In genomic region chr11:9757809-9758675, GRCh38 we compare ENCODE assay signal across 8 cellular contexts.
DNase-seq lines count a peak whose midpoint lies in the region; ATAC-seq, FAIRE-seq and TF ChIP-seq lines count a peak whose summit lies in the region.

No MANE protein-coding gene starts in this region.

- no peaks in the 10 kb centered on the region for H3K27me3 ChIP-seq in H1 (replicated peaks in 1 of 4; ENCODE audit: control insufficient read depth in 3 of 4, extremely low read depth in 1 of 4, insufficient read depth in 3 of 4, low read length in 3 of 4)

- no peak overlapping the region for H3K14ac ChIP-seq in H1 (ENCODE audit: insufficient read length)

- TF ChIP-seq RAD21 in H1 (IDR thresholded peaks at IDR 0.05 in 1 of 2, conservative IDR thresholded peaks at IDR 0.05 in 1 of 2; ENCODE audit: low read depth in 2 of 2, low read length in 2 of 2), result peak; percentile 76 to 91

- H4K20me1 ChIP-seq in H1 (replicated peaks in 1 of 2; ENCODE audit: control insufficient read depth in 1 of 2, insufficient read depth in 2 of 2, low read length in 2 of 2), result no peaks in the 10 kb centered on the region

- H2AFZ ChIP-seq in H1 (ENCODE audit: low read length), result peak overlapping the region; percentile 93; the same call in 1 of the 2 replicates

- whole genome bisulfite sequencing in H1 (ENCODE audit: extremely low coverage in 1 of 2, insufficient coverage in 1 of 2, insufficient read length in 1 of 2, insufficient replicate concordance in 2 of 2, low coverage in 1 of 2, low lambda C conversion rate in 2 of 2, missing lambda C conversion rate in 1 of 2), 2 experiments, result 17% methylated on average over 32 of the region's 73 CpGs; no CpG with 5 or more reads in 1 of the 2 experiments

- DNase-seq in CD1c-positive myeloid dendritic cell (ENCODE audit: extremely low spot score), result peak; percentile 95
- peak; percentile 24 for DNase-seq in NK-92 (lab: John Stamatoyannopoulos, UW; ENCODE audit: unreplicated experiment)
- DNase-seq in activated CD8-positive, alpha-beta memory T cell treated with anti-CD3 and anti-CD28 coated beads for 48 hours (ENCODE audit: low read depth in 2 of 3, low spot score in 2 of 3), result peak; percentile 82 to 91 (median 90)
- peak in 1 of 2 experiments; percentile 91 for DNase-seq in H1 (ENCODE audit: low read depth in 1 of 2, low spot score in 2 of 2)
- peak; percentile 96 for DNase-seq in mesenteric fat pad (ENCODE audit: low spot score)
- DNase-seq in stimulated activated CD8-positive, alpha-beta memory T cell treated with anti-CD3 and anti-CD28 coated beads, Interleukin-15, amount 100 ng/mL, for 4 hours (ENCODE audit: low read depth in 2 of 2), result peak; percentile 86 to 87

- H3K4me1 ChIP-seq in H1 (replicated peaks in 1 of 4; ENCODE audit: control insufficient read depth in 3 of 4, insufficient read depth in 4 of 4, low read length in 3 of 4), result peaks cover 0 to 20% (median 14%) of the 10 kb centered on the region in 4 experiments; a peak in 6 of 7 replicates

- H2AK5ac ChIP-seq in H1 (ENCODE audit: low read depth, low read length), result no peak overlapping the region

- peaks cover 5% of the 10 kb centered on the region for H3K23me2 ChIP-seq in H1 (ENCODE audit: low read depth, low read length)

- peak; percentile 84 to 93 (median 91) for TF ChIP-seq CTCF in H1 (IDR thresholded peaks at IDR 0.05; ENCODE audit: control extremely low read depth in 1 of 3, insufficient read depth in 1 of 3, low read depth in 1 of 3, low read length in 3 of 3)

- no peaks in the 10 kb centered on the region for H3K9me3 ChIP-seq in H1 (ENCODE audit: insufficient read depth in 2 of 2, low read depth in 1 of 2, low read length in 1 of 2)

- TF ChIP-seq EP300 in H1 (IDR thresholded peaks at IDR 0.05; ENCODE audit: borderline replicate concordance in 1 of 2, low read depth in 2 of 2, low read length in 2 of 2), result no peak

- peak overlapping the region; percentile 99 for H2BK15ac ChIP-seq in H1 (ENCODE audit: low read length)

- peak overlapping the region; percentile 94 for H4K8ac ChIP-seq in H1 (ENCODE audit: extremely low read depth, insufficient read depth, low read length)

- peak overlapping the region; percentile 23 to 59 (median 48) for H3K4me3 ChIP-seq in H1 (ENCODE audit: extremely low read depth in 1 of 4, insufficient read depth in 2 of 4, low read depth in 3 of 4, low read length in 4 of 4)

- H2BK20ac ChIP-seq in H1 (ENCODE audit: low read length), result no peak overlapping the region

- H3K23ac ChIP-seq in H1 (ENCODE audit: insufficient read length), result no peak overlapping the region

- peak overlapping the region in 2 of 4 experiments; percentile 52 to 56; a peak in 4 of 7 replicates for H3K9ac ChIP-seq in H1 (replicated peaks in 1 of 4; ENCODE audit: extremely low read depth in 1 of 4, low read depth in 3 of 4, low read length in 3 of 4)

- H3K79me2 ChIP-seq in H1 (ENCODE audit: control insufficient read depth in 1 of 2, insufficient read depth in 2 of 2, low read length in 2 of 2), result no peaks in the 10 kb centered on the region

- peak overlapping the region; percentile 49 to 90 for H3K4me2 ChIP-seq in H1 (ENCODE audit: insufficient read depth in 1 of 2, low read depth in 2 of 2, low read length in 2 of 2)

- H2BK120ac ChIP-seq in H1 (replicated peaks; ENCODE audit: low read depth, low read length), result peak overlapping the region; percentile 84

- H3K27ac ChIP-seq in H1 (ENCODE audit: low read depth, low read length), result no peak overlapping the region

- peak overlapping the region; percentile 60 for H2BK12ac ChIP-seq in H1 (ENCODE audit: low read depth, low read length)

- H3K36me3 ChIP-seq in H1 (ENCODE audit: control insufficient read depth in 2 of 4, insufficient read depth in 4 of 4, low read length in 3 of 4), result no peaks in the 10 kb centered on the region

- FAIRE-seq in H1 (lab: Jason Lieb, UNC), result no peak

- 0 out of 3 replicates have a peak, but pooled peaks of 1 of the 2 experiments have one; percentile 27 for TF ChIP-seq POLR2A in H1 (IDR thresholded peaks at IDR 0.05; ENCODE audit: control extremely low read depth in 1 of 2, low read depth in 2 of 2, low read length in 2 of 2)

- H2BK5ac ChIP-seq in H1 (ENCODE audit: low read depth, low read length), result peak overlapping the region; percentile 79; the same call in 1 of the 2 replicates

- H3K18ac ChIP-seq in H1 (ENCODE audit: extremely low read depth, low read length), result peak overlapping the region; percentile 93

- peak overlapping the region; percentile 62 for H3K56ac ChIP-seq in H1 (replicated peaks; ENCODE audit: insufficient read length, low read depth, low read length)

- peak overlapping the region; percentile 86 for H4K91ac ChIP-seq in H1 (replicated peaks; ENCODE audit: insufficient read length, low read length)

- H3K4ac ChIP-seq in H1 (replicated peaks; ENCODE audit: insufficient read length, low read depth, low read length), result peak overlapping the region; percentile 94

- H3K79me1 ChIP-seq in H1 (ENCODE audit: low read depth, low read length), result no peaks in the 10 kb centered on the region

- POLR2A ChIA-PET in H1 (lab: Charles Lee; ENCODE audit: partially characterized antibody), result interaction anchor here (1.2 to 2.4 kb wide), 4 partner anchors 47 to 594 kb away, joined by 3 to 11 read pairs (median 5); partner anchors contain the start of gene ZNF143

- ATAC-seq in GM19351 (IDR thresholded peaks at IDR 0.05; ENCODE audit: unreplicated experiment), result peak; percentile 48
- ATAC-seq in HG03521 (IDR thresholded peaks at IDR 0.05; ENCODE audit: unreplicated experiment), result peak; percentile 65

- H4K5ac ChIP-seq in H1 (ENCODE audit: insufficient read length, low read depth, low read length), result peak overlapping the region; percentile 95

- CTCF ChIA-PET in H1 (lab: Charles Lee; ENCODE audit: partially characterized antibody), result interaction anchor here (0.6 to 3.4 kb wide), 34 partner anchors 9 to 658 kb away, joined by 3 to 22 read pairs (median 3); partner anchors contain the start of gene ADM

TF ChIP-seq in H1, 55 proteins besides CTCF, POLR2A, EP300 and RAD21 (continues in another document):
- TF ChIP-seq BRCA1 (IDR thresholded peaks at IDR 0.05; ENCODE audit: low read depth, low read length) (no peak), MAFK (IDR thresholded peaks at IDR 0.05; ENCODE audit: low read depth, low read length) (no peak), NRF1 (IDR thresholded peaks at IDR 0.05; ENCODE audit: low read depth, low read length) (peak; percentile 66), KDM4A (IDR thresholded peaks at IDR 0.05; ENCODE audit: low read depth, low read length, severe bottlenecking) (peak; percentile 93), GABPA (IDR thresholded peaks at IDR 0.05; ENCODE audit: borderline replicate concordance, insufficient read depth, low read length) (no peak), CEBPB (IDR thresholded peaks at IDR 0.05; ENCODE audit: low read depth, low read length) (no peak; the same call in 1 of the 2 replicates), TEAD4 (IDR thresholded peaks at IDR 0.05; ENCODE audit: low read depth, low read length) (no peak), RXRA (IDR thresholded peaks at IDR 0.05; ENCODE audit: insufficient read depth, low read depth, low read length) (no peak), CREB1 (IDR thresholded peaks at IDR 0.05) (no peak), SUZ12 (IDR thresholded peaks at IDR 0.05; ENCODE audit: low read length) (no peak; the same call in 1 of the 2 replicates)
